ENCODE assay signal across 8 cellular contexts in genomic region chr2:23351388-23352141, GRCh38. TPM values are rescaled to one million over a fixed set of nuclear protein-coding genes. Genes with fewer than 3 reads are reported as not detected.
DNase-seq lines count a peak whose midpoint lies in the region; ATAC-seq, FAIRE-seq and TF ChIP-seq lines count a peak whose summit lies in the region.

No MANE protein-coding gene starts in this region.

- peak; percentile 94 for TF ChIP-seq CTCF in 22Rv1 (IDR thresholded peaks at IDR 0.05)
- peak; percentile 75 for TF ChIP-seq CTCF in activated CD8-positive, alpha-beta T cell treated with anti-CD3 and anti-CD28 coated beads for 36 hours (IDR thresholded peaks at IDR 0.05)
- peak; percentile 71 to 94 (median 84) for TF ChIP-seq CTCF in esophagus muscularis mucosa (IDR thresholded peaks at IDR 0.05)

- H3K27ac ChIP-seq in 22Rv1 (no peak overlapping the region), esophagus muscularis mucosa (replicated peaks in 1 of 4) (peak overlapping the region; percentile 26 to 60 (median 41)), muscle layer of colon (ENCODE audit: low read depth, low read length) (peak overlapping the region; percentile 42)

- H3K4me3 Mint-ChIP-seq in activated CD8-positive, alpha-beta T cell treated with anti-CD3 and anti-CD28 coated beads for 36 hours = no peak overlapping the region

- H3K27me3 ChIP-seq in esophagus muscularis mucosa (no peaks in the 10 kb centered on the region), muscle layer of colon (ENCODE audit: control insufficient read depth in 1 of 2, insufficient read depth in 2 of 2, low read length in 2 of 2) (no peaks in the 10 kb centered on the region)

- H3K9me3 Mint-ChIP-seq in activated CD8-positive, alpha-beta T cell treated with anti-CD3 and anti-CD28 coated beads for 36 hours = no peaks in the 10 kb centered on the region

- CTCF ChIA-PET in activated CD8-positive, alpha-beta T cell treated with anti-CD3 and anti-CD28 coated beads for 36 hours (lab: Charles Lee) = interaction anchor here (0.6 to 3.2 kb wide), 7 partner anchors 9 to 99 kb away, joined by 3 to 18 read pairs (median 4); no protein-coding TSS in a partner anchor

- no peak overlapping the region for H3K27ac Mint-ChIP-seq in activated CD8-positive, alpha-beta T cell treated with anti-CD3 and anti-CD28 coated beads for 36 hours

- 24% methylated on average over 29 of the region's 37 CpGs for WGBS in esophagus muscularis mucosa

- peaks cover 21% of the 10 kb centered on the region for H3K27me3 Mint-ChIP-seq in activated CD8-positive, alpha-beta T cell treated with anti-CD3 and anti-CD28 coated beads for 36 hours

- no peak overlapping the region for H3K9ac ChIP-seq in muscle layer of colon (ENCODE audit: low read length)

- H3K36me3 ChIP-seq in esophagus muscularis mucosa = no peaks in the 10 kb centered on the region
- H3K36me3 ChIP-seq in muscle layer of colon (ENCODE audit: insufficient read depth, low read length) = no peaks in the 10 kb centered on the region

- peak; percentile 94 for DNase-seq in GM12891 (ENCODE audit: insufficient read length, low spot score)
- peak; percentile 71 for DNase-seq in NCI-H1092 treated with DMSO at 0.1 percent for 48 hours (lab: John Stamatoyannopoulos, UW)
- DNase-seq in activated CD8-positive, alpha-beta T cell treated with anti-CD3 and anti-CD28 coated beads for 36 hours = peak; percentile 67
- no peak for DNase-seq in esophagus muscularis mucosa (ENCODE audit: extremely low spot score)
- DNase-seq in stimulated activated naive CD4-positive, alpha-beta T cell (lab: John Stamatoyannopoulos, UW) = peak; percentile 5 to 33 (median 14)

- peak; percentile 93 for FAIRE-seq in GM12891 (lab: Jason Lieb, UNC)

- intact Hi-C loops in activated CD8-positive, alpha-beta T cell treated with anti-CD3 and anti-CD28 coated beads for 36 hours (cut with micrococcal nuclease) = no loop called here
- intact Hi-C loops in esophagus muscularis mucosa (cut with DNase I) = loop anchor here (5.0 to 10.0 kb wide), 2 partner anchors 329 to 447 kb away; no protein-coding TSS in a partner anchor

- H3K4me1 Mint-ChIP-seq in activated CD8-positive, alpha-beta T cell treated with anti-CD3 and anti-CD28 coated beads for 36 hours (ENCODE audit: low read depth) = no peaks in the 10 kb centered on the region

- peak; percentile 97 for ATAC-seq in HG02759 (IDR thresholded peaks at IDR 0.05; ENCODE audit: unreplicated experiment)
- peak; percentile 90 for ATAC-seq in activated CD8-positive, alpha-beta T cell treated with anti-CD3 and anti-CD28 coated beads for 36 hours

- no peaks in the 10 kb centered on the region for H3K36me3 Mint-ChIP-seq in activated CD8-positive, alpha-beta T cell treated with anti-CD3 and anti-CD28 coated beads for 36 hours (ENCODE audit: low read depth)

- no peak for TF ChIP-seq POLR2A in GM12891 (IDR thresholded peaks at IDR 0.05; ENCODE audit: low read depth, low read length)
- TF ChIP-seq POLR2A in esophagus muscularis mucosa (IDR thresholded peaks at IDR 0.05; ENCODE audit: low read depth) = no peak

- TF ChIP-seq EP300 in esophagus muscularis mucosa (IDR thresholded peaks at IDR 0.05) = no peak

- POLR2A ChIA-PET in activated CD8-positive, alpha-beta T cell treated with anti-CD3 and anti-CD28 coated beads for 36 hours (lab: Charles Lee) = no interaction called here

- H3K4me3 ChIP-seq in esophagus muscularis mucosa (peak overlapping the region in 3 of 4 donors; percentile 12 to 40 (median 25)), muscle layer of colon (ENCODE audit: low read depth in 1 of 2, low read length in 2 of 2) (peak overlapping the region; percentile 25 to 41)

- H3K9me3 ChIP-seq in esophagus muscularis mucosa = no peaks in the 10 kb centered on the region
- H3K9me3 ChIP-seq in muscle layer of colon (ENCODE audit: low read length) = no peaks in the 10 kb centered on the region

- H3K4me1 ChIP-seq in esophagus muscularis mucosa (peaks cover 3 to 19% (median 16%) of the 10 kb centered on the region in 4 donors), muscle layer of colon (ENCODE audit: insufficient read depth, low read length) (peaks cover 16% of the 10 kb centered on the region)

TF ChIP-seq in GM12891, 5 proteins besides CTCF, POLR2A, EP300 and RAD21:
- no peak for TF ChIP-seq SPI1 (IDR thresholded peaks at IDR 0.05; ENCODE audit: low read depth, low read length)

RNA-seq across cellular contexts. Expression of gene KLHL29, which starts 33.4 kb away (rescaled TPM):
- polyA plus RNA-seq in GM12891 (2012; ENCODE audit: low read depth, missing spikeins) = 2.1 TPM
- total RNA-seq in activated CD8-positive, alpha-beta T cell treated with anti-CD3 and anti-CD28 coated beads for 36 hours = 1 to 10 TPM; 1.0 to 1.2 TPM
- 10 to 100 TPM; 22.0 to 26.1 (median 23.4) TPM for total RNA-seq in esophagus muscularis mucosa

Comparison
In these comparisons a context has a peak if more than half of its experiments do, and no peak if none do; other contexts are left out.
1. RNA of gene KLHL29, which starts 33.4 kb away (total RNA-seq): 22.0 to 26.1 TPM in esophagus muscularis mucosa; 1.0 to 1.2 TPM in activated CD8-positive, alpha-beta T cell treated with anti-CD3 and anti-CD28 coated beads for 36 hours; every median in the first group is over 10 times any median in the second.
2. Peak in every context shown above with its lines, with median percentiles within 50 percentile points of each other: CTCF ChIP-seq.